In the genomic region with DNA sequence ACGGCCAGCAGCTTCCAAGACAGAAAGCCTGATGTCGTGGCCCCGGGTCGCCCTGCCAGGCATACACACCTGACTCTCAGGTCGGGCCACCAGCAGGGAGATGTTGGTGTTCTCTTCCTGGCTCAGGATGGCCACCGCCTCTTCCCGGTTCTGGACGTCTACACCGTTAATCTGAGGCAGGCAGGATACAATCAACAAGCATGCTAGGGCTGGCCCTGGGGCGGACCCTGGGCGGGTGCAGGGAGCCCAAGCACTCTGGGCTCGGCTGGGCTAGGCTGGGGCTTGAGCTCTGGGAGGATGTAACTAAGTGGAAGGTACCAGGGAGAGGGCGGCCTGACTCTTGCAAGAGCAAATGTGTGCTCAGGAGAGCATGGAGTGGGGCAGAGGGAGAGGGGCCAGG, we compare ENCODE assay signal across 9 cellular contexts. TPM values are rescaled to one million over a fixed set of nuclear protein-coding genes. Genes with fewer than 3 reads are reported as not detected.
"Had no signal": no experiment of that assay in that cellular context is flagged by ENCODE, and none has a peak within 500 bp of the region (broad histone marks: within the 10 kb centered on the region; RNA-seq: fewer than 3 reads in every experiment).

No MANE protein-coding gene starts in this region.

- DNase-seq: H9, HCEC 1CT, HFFc6, KBM-7 had no signal

- H3K27ac ChIP-seq: HL-60 had no signal

- H3K4me3 ChIP-seq: GM23338 had no signal

- ATAC-seq: GM23338, HepG2 had no signal

RNA-seq across cellular contexts. Expression of a gene that starts 24.6 kb away (rescaled TPM):
- total RNA-seq: GM23338, H1, H9, HT1080 had no signal

RNA-seq across cellular contexts. Expression of a gene that starts 24.9 kb away (rescaled TPM):
- total RNA-seq: HepG2, HFFc6 had no signal
